Comparison of ENCODE assay signal across 10 cellular contexts in the genomic region with DNA sequence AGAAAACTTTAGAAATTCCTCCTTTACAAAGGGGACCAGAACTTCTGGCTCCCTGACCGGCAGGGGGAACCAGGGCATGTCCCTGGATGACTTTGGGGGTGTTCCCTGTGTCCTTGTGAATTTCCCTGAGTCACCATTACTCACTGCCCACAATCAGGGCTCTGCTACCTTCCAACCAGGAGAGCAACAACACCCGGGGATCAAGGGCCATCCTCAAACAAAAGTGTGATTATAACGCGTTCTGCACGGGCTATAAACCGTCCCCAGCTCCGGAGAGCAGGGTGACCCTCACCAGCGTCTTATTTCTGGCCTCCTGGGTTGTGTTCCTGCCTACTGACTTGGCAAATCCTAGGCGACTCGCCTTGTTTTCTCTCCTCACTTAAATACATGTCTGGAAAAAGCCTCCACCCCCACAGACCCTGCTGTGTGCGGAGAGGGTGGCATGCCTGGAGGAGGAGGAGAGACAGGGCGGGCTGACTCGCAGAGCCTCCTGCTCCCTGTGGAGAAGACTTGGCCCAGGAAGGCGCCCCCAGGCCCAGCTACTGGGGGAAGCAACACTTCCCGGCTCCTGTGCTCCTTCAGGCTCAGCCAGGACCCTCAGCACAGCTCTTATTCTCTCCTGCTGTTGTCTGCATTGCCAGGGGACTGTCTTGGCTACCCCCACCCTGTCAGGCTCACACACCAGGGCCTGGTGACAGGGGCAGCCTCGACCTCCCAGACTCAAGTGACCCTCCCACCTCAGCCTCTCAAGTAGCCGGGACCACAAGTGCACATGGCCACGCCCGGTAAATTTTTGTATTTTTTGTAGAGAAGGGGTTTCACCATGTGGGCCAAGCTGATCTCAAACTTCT. TPM values are rescaled to one million over a fixed set of nuclear protein-coding genes. Genes with fewer than 3 reads are reported as not detected.
DNase-seq lines count a peak whose midpoint lies in the region; ATAC-seq, FAIRE-seq and TF ChIP-seq lines count a peak whose summit lies in the region.
"Had no signal": no experiment of that assay in that cellular context is flagged by ENCODE, and none has a peak within 500 bp of the region (broad histone marks: within the 10 kb centered on the region; RNA-seq: fewer than 3 reads in every experiment).

No MANE protein-coding gene starts in this region.

- H4K8ac ChIP-seq in mesenchymal stem cell (ENCODE audit: low read length), result peak overlapping the region; percentile 100

- H3K4ac ChIP-seq in mesenchymal stem cell (ENCODE audit: low read depth in 1 of 2, low read length in 2 of 2), result peak overlapping the region; percentile 72 to 99

- H3K4me1 Mint-ChIP-seq in endothelial cell (ENCODE audit: unreplicated experiment), result peaks cover 15% of the 10 kb centered on the region
- no peaks in the 10 kb centered on the region for H3K4me1 Mint-ChIP-seq in CD4-positive, alpha-beta T cell (ENCODE audit: low read depth)

- TF ChIP-seq CTCF in OCI-LY3 (IDR thresholded peaks at IDR 0.05; ENCODE audit: low read depth, low read length) (peak; percentile 13; the same call in 1 of the 2 replicates), endothelial cell (IDR thresholded peaks at IDR 0.05; ENCODE audit: unreplicated experiment) (peak; percentile 39)
- TF ChIP-seq CTCF in CD4-positive, alpha-beta T cell (IDR thresholded peaks at IDR 0.05), result no peak

- H2BK12ac ChIP-seq in mesenchymal stem cell (ENCODE audit: low read length in 2 of 2), result peak overlapping the region; percentile 99

- DNase-seq in SIG-M5 treated with dmso at 0.1 percent for 504 hours (lab: John Stamatoyannopoulos, UW; ENCODE audit: unreplicated experiment) (peak; percentile 39), SIG-M5 (lab: John Stamatoyannopoulos, UW) (no peak), endothelial cell (ENCODE audit: low spot score) (peak; percentile 60), mesenchymal stem cell (peak; percentile 98), urothelium cell line (ENCODE audit: low spot score) (peak; percentile 93)
- DNase-seq in activated CD8-positive, alpha-beta memory T cell treated with anti-CD3 and anti-CD28 coated beads, Interleukin-2, amount 50 U/mL, for 4 hours, result no peak
- no peak for DNase-seq in CD4-positive, alpha-beta T cell
- DNase-seq: DND-41 had no signal

- H4K91ac ChIP-seq in mesenchymal stem cell (ENCODE audit: low read length), result peak overlapping the region; percentile 100

- H3K9me3 ChIP-seq in OCI-LY3 (ENCODE audit: insufficient read depth, low read length), result no peaks in the 10 kb centered on the region
- no peaks in the 10 kb centered on the region for H3K9me3 ChIP-seq in mesenchymal stem cell (ENCODE audit: control insufficient read depth, low read length)
- H3K9me3 ChIP-seq in CD4-positive, alpha-beta T cell (ENCODE audit: control insufficient read depth, low read length), result no peaks in the 10 kb centered on the region

- H2BK5ac ChIP-seq in mesenchymal stem cell (ENCODE audit: low read depth, low read length, poor library complexity, severe bottlenecking), result peak overlapping the region; percentile 69

- H3K27me3 Mint-ChIP-seq in endothelial cell (ENCODE audit: unreplicated experiment), result peaks cover 2% of the 10 kb centered on the region
- H3K27me3 Mint-ChIP-seq in CD4-positive, alpha-beta T cell, result no peaks in the 10 kb centered on the region
- H3K27me3 Mint-ChIP-seq: activated naive CD8-positive, alpha-beta T cell had no signal

- peak overlapping the region in 1 of 2 experiments; percentile 80 for H3K14ac ChIP-seq in mesenchymal stem cell (ENCODE audit: low read length in 2 of 2)

- peak overlapping the region; percentile 73 for H2AK5ac ChIP-seq in mesenchymal stem cell (ENCODE audit: low read length, severe bottlenecking)

- H3K4me3 ChIP-seq in OCI-LY3 (ENCODE audit: low read length) (no peak overlapping the region), mesenchymal stem cell (ENCODE audit: insufficient read depth in 1 of 2, low read depth in 1 of 2, low read length in 2 of 2) (peak overlapping the region in 1 of 2 experiments; percentile 58)

- intact Hi-C loops in CD4-positive, alpha-beta T cell (cut with DNase I, micrococcal nuclease), result no loop called here

- peak overlapping the region; percentile 8; the same call in 1 of the 2 replicates for H3K4me2 ChIP-seq in OCI-LY3 (ENCODE audit: low read length)
- peak overlapping the region; percentile 68 for H3K4me2 ChIP-seq in mesenchymal stem cell (ENCODE audit: low read length, poor library complexity, severe bottlenecking)

- no peak overlapping the region for H3K4me3 Mint-ChIP-seq in endothelial cell (ENCODE audit: unreplicated experiment)
- no peak overlapping the region for H3K4me3 Mint-ChIP-seq in CD4-positive, alpha-beta T cell
- H3K4me3 Mint-ChIP-seq: activated naive CD8-positive, alpha-beta T cell had no signal

- peak overlapping the region; percentile 85 for H3K27ac Mint-ChIP-seq in endothelial cell (ENCODE audit: unreplicated experiment)
- no peak overlapping the region for H3K27ac Mint-ChIP-seq in CD4-positive, alpha-beta T cell
- H3K27ac Mint-ChIP-seq: activated naive CD8-positive, alpha-beta T cell had no signal

- no peaks in the 10 kb centered on the region for H3K36me3 Mint-ChIP-seq in endothelial cell (ENCODE audit: low read depth, unreplicated experiment)
- no peaks in the 10 kb centered on the region for H3K36me3 Mint-ChIP-seq in CD4-positive, alpha-beta T cell (ENCODE audit: low read depth)
- H3K36me3 Mint-ChIP-seq: activated naive CD8-positive, alpha-beta T cell had no signal

- no peak for ATAC-seq in CD4-positive, alpha-beta T cell (ENCODE audit: poor library complexity)

- no peaks in the 10 kb centered on the region for H3K36me3 ChIP-seq in OCI-LY3 (replicated peaks; ENCODE audit: low read depth, low read length)
- no peaks in the 10 kb centered on the region for H3K36me3 ChIP-seq in mesenchymal stem cell (ENCODE audit: control insufficient read depth in 1 of 2, insufficient read depth in 2 of 2, low read depth in 1 of 2, low read length in 2 of 2)

- H2AFZ ChIP-seq in OCI-LY3 (ENCODE audit: low read depth, low read length) (no peak overlapping the region), mesenchymal stem cell (ENCODE audit: low read depth, low read length) (peak overlapping the region; percentile 30)

- CTCF ChIA-PET in CD4-positive, alpha-beta T cell (lab: Charles Lee), result no interaction called here

- peaks cover 52% of the 10 kb centered on the region for H3K4me1 ChIP-seq in OCI-LY3 (ENCODE audit: low read length)
- peaks cover 22% of the 10 kb centered on the region for H3K4me1 ChIP-seq in mesenchymal stem cell (ENCODE audit: control insufficient read depth, insufficient read depth, low read depth, low read length)

- no peaks in the 10 kb centered on the region for H3K79me2 ChIP-seq in OCI-LY3 (ENCODE audit: low read length)

- H2BK120ac ChIP-seq in mesenchymal stem cell (ENCODE audit: low read depth, low read length), result peak overlapping the region; percentile 99

- no peak overlapping the region; the same call in 1 of the 2 replicates for H3K27ac ChIP-seq in OCI-LY3 (ENCODE audit: low read length)
- peak overlapping the region; percentile 99 for H3K27ac ChIP-seq in mesenchymal stem cell (ENCODE audit: low read length, poor library complexity, severe bottlenecking)
- no peak overlapping the region for H3K27ac ChIP-seq in CD4-positive, alpha-beta T cell (ENCODE audit: low read depth, low read length)

- H3K23ac ChIP-seq in mesenchymal stem cell (ENCODE audit: low read length in 2 of 2), result peak overlapping the region in 1 of 2 experiments; percentile 70

- POLR2A ChIA-PET in CD4-positive, alpha-beta T cell (lab: Charles Lee), result no interaction called here

- peak overlapping the region; percentile 98 for H3K18ac ChIP-seq in mesenchymal stem cell (ENCODE audit: low read depth in 1 of 2, low read length in 2 of 2)

- peak overlapping the region; percentile 91 for H2BK15ac ChIP-seq in mesenchymal stem cell (ENCODE audit: low read depth, poor library complexity, severe bottlenecking)

- no peaks in the 10 kb centered on the region for H3K9me3 Mint-ChIP-seq in endothelial cell (ENCODE audit: unreplicated experiment)
- H3K9me3 Mint-ChIP-seq in CD4-positive, alpha-beta T cell, result no peaks in the 10 kb centered on the region

- H3K9ac ChIP-seq in OCI-LY3 (ENCODE audit: low read length) (no peak overlapping the region; the same call in 1 of the 2 replicates), mesenchymal stem cell (ENCODE audit: low read length) (peak overlapping the region; percentile 83)

- H3K27me3 ChIP-seq in OCI-LY3 (ENCODE audit: low read depth, low read length) (no peaks in the 10 kb centered on the region), mesenchymal stem cell (ENCODE audit: control insufficient read depth in 1 of 2, insufficient read depth in 1 of 2, low read length in 2 of 2) (no peaks in the 10 kb centered on the region)
- H3K27me3 ChIP-seq in CD4-positive, alpha-beta T cell (ENCODE audit: control insufficient read depth, insufficient read depth, low read length), result no peaks in the 10 kb centered on the region

- no peaks in the 10 kb centered on the region for H4K20me1 ChIP-seq in OCI-LY3 (ENCODE audit: insufficient read depth, low read length)

- FAIRE-seq in urothelium cell line (lab: Jason Lieb, UNC), result no peak

- H3K79me1 ChIP-seq in mesenchymal stem cell (replicated peaks; ENCODE audit: low read length, poor library complexity, severe bottlenecking), result no peaks in the 10 kb centered on the region

- WGBS in mesenchymal stem cell, result 9% methylated on average over 18 of the region's 19 CpGs

RNA-seq across cellular contexts. Expression of a gene that starts 54.1 kb away (rescaled TPM):
- 0.10 TPM for total RNA-seq in endothelial cell (ENCODE audit: unreplicated experiment)
- polyA plus RNA-seq in mesenchymal stem cell (2013, experiment 1 of 2), result 0.03 TPM
- not detected for polyA plus RNA-seq in mesenchymal stem cell (2013, experiment 2 of 2)
- total RNA-seq in CD4-positive, alpha-beta T cell, result 1 to 10 TPM; 1.2 TPM

Comparison
In these comparisons a context has a peak if more than half of its experiments do, and no peak if none do; other contexts are left out.
1. DNase-seq: peak in SIG-M5 treated with dmso at 0.1 percent for 504 hours (single experiment), endothelial cell (single experiment), mesenchymal stem cell (single experiment) and urothelium cell line (single experiment); none in SIG-M5 (single experiment), activated CD8-positive, alpha-beta memory T cell treated with anti-CD3 and anti-CD28 coated beads, Interleukin-2, amount 50 U/mL, for 4 hours (single experiment) and CD4-positive, alpha-beta T cell (0 of 10).